In the genomic region with DNA sequence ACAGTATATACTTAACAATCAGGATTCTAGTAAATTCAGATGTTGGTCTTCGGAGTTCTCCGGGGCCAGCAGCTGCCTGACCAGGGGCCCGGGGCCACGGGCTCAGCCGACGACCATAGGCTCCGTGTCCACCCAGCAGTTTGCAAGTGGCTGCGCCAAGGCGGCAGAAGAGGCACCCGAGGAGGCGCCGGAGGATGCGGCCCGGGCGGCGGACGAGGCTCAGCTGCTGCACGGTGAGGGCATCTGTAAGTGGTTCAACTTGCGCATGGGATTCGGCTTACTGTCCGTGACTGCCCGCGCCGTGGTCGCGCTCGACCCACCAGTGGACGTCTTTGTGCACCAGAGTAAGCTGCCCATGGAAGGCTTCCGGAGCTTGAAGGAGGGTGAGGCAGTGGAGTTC, we compare ENCODE assay signal across 27 cellular contexts.
"Had no signal": no experiment of that assay in that cellular context is flagged by ENCODE, and none has a peak within 500 bp of the region (broad histone marks: within the 10 kb centered on the region; RNA-seq: fewer than 3 reads in every experiment).

No MANE protein-coding gene starts in this region.

- FAIRE-seq: small intestine had no signal

- H3K4me1 Mint-ChIP-seq: mesothelial cell of epicardium; naive B cell; natural killer cell; stimulated activated effector memory CD8-positive, alpha-beta T cell treated with anti-CD3 and anti-CD28 coated beads, Interleukin-12 subunit alpha, Interleukin-12 subunit beta, amount 100 ng/mL, for 72 hours had no signal

- H3K4me3 Mint-ChIP-seq: mesothelial cell of epicardium; naive B cell; natural killer cell; nephron progenitor cell; neural progenitor cell; stimulated activated effector memory CD8-positive, alpha-beta T cell treated with anti-CD3 and anti-CD28 coated beads, Interleukin-12 subunit alpha, Interleukin-12 subunit beta, amount 100 ng/mL, for 72 hours; stimulated activated naive CD8-positive, alpha-beta T cell treated with anti-CD3 and anti-CD28 coated beads, Interleukin-15, Interleukin-2, amounts not matched to agents 100 ng/mL and 50 ng/mL, for 24 hours; type B pancreatic cell had no signal

- H3K36me3 Mint-ChIP-seq: mesothelial cell of epicardium; naive B cell; natural killer cell; neural progenitor cell; stimulated activated effector memory CD8-positive, alpha-beta T cell treated with anti-CD3 and anti-CD28 coated beads, Interleukin-12 subunit alpha, Interleukin-12 subunit beta, amount 100 ng/mL, for 72 hours; type B pancreatic cell had no signal

- H3K27ac ChIP-seq: heart right ventricle, hepatocyte, left lung, neural progenitor cell, right atrium auricular region, sigmoid colon, spleen, suprapubic skin, tibial nerve, vagina had no signal

- H3K27me3 ChIP-seq: heart right ventricle, hepatocyte, left lung, neural progenitor cell, right atrium auricular region, sigmoid colon, spleen, suprapubic skin, tibial nerve, vagina had no signal

- ATAC-seq: heart right ventricle; left colon; left lung; natural killer cell; stimulated activated effector memory CD8-positive, alpha-beta T cell treated with anti-CD3 and anti-CD28 coated beads, Interleukin-12 subunit alpha, Interleukin-12 subunit beta, amount 100 ng/mL, for 72 hours had no signal

- H3K36me3 ChIP-seq: heart right ventricle, left lung, neural progenitor cell, right atrium auricular region, sigmoid colon, spleen, suprapubic skin, vagina had no signal

- H3K4me3 ChIP-seq: heart right ventricle, hepatocyte, left lung, lung, neural progenitor cell, right atrium auricular region, sigmoid colon, spleen, suprapubic skin, tibial nerve, vagina had no signal

- H3K27ac Mint-ChIP-seq: mesothelial cell of epicardium; naive B cell; natural killer cell; nephron progenitor cell; neural progenitor cell; progenitor cell of endocrine pancreas; stimulated activated effector memory CD8-positive, alpha-beta T cell treated with anti-CD3 and anti-CD28 coated beads, Interleukin-12 subunit alpha, Interleukin-12 subunit beta, amount 100 ng/mL, for 72 hours; stimulated activated naive CD8-positive, alpha-beta T cell treated with anti-CD3 and anti-CD28 coated beads, Interleukin-15, Interleukin-2, amounts not matched to agents 100 ng/mL and 50 ng/mL, for 24 hours; type B pancreatic cell had no signal

- H3K9me3 Mint-ChIP-seq: nephron progenitor cell; stimulated activated effector memory CD8-positive, alpha-beta T cell treated with anti-CD3 and anti-CD28 coated beads, Interleukin-12 subunit alpha, Interleukin-12 subunit beta, amount 100 ng/mL, for 72 hours; stimulated activated naive CD8-positive, alpha-beta T cell treated with anti-CD3 and anti-CD28 coated beads, Interleukin-15, Interleukin-2, amounts not matched to agents 100 ng/mL and 50 ng/mL, for 24 hours; type B pancreatic cell had no signal

- H3K9me3 ChIP-seq: right atrium auricular region, sigmoid colon, suprapubic skin, vagina had no signal

- DNase-seq: glutamatergic neuron; heart right ventricle; islet precursor cell; kidney glomerular epithelial cell; left colon; mesendoderm; naive B cell; natural killer cell; nephron progenitor cell; sigmoid colon; small intestine; spleen; stimulated activated CD4-positive, alpha-beta T cell treated with anti-CD3 and anti-CD28 coated beads, Interleukin-4, amount 100 ng/mL, for 24 hours; stimulated activated naive CD4-positive, alpha-beta T cell had no signal

- H3K4me1 ChIP-seq: heart right ventricle, left lung, neural progenitor cell, right atrium auricular region, sigmoid colon, spleen, suprapubic skin, tibial nerve, vagina had no signal

- H3K9ac ChIP-seq: neural progenitor cell had no signal

- H3K27me3 Mint-ChIP-seq: naive B cell; progenitor cell of endocrine pancreas; stimulated activated naive CD8-positive, alpha-beta T cell treated with anti-CD3 and anti-CD28 coated beads, Interleukin-15, Interleukin-2, amounts not matched to agents 100 ng/mL and 50 ng/mL, for 24 hours; type B pancreatic cell had no signal
